ENCODE assay signal across 17 cellular contexts in genomic region chr5:176886336-176887251, GRCh38. TPM values are rescaled to one million over a fixed set of nuclear protein-coding genes. Genes with fewer than 3 reads are reported as not detected.
"Had no signal": no experiment of that assay in that cellular context is flagged by ENCODE, and none has a peak within 500 bp of the region (broad histone marks: within the 10 kb centered on the region; RNA-seq: fewer than 3 reads in every experiment).

No MANE protein-coding gene starts in this region.

- H3K27ac ChIP-seq: epithelial cell of prostate, psoas muscle, thoracic aorta, VCaP had no signal

- H3K36me3 ChIP-seq: thoracic aorta had no signal

- H3K9me3 Mint-ChIP-seq: activated naive CD4-positive, alpha-beta T cell treated with anti-CD3 and anti-CD28 coated beads, Interleukin-2, amount 10 ng/mL, durations not matched to agents 7 days and 5 days; stimulated activated naive CD8-positive, alpha-beta T cell treated with anti-CD3 and anti-CD28 coated beads, Interleukin-15, Interleukin-2, amounts not matched to agents 100 ng/mL and 50 ng/mL, for 24 hours; T-helper 2 cell treated with Interferon-gamma antibody and Interleukin-4, amounts not matched to agents 5 μg/mL and 100 μg/mL, for 36 hours had no signal

- H3K4me3 Mint-ChIP-seq: activated CD8-positive, alpha-beta T cell treated with anti-CD3 and anti-CD28 coated beads, Interleukin-2, amount 10 ng/mL, durations not matched to agents 7 days and 5 days; activated naive CD4-positive, alpha-beta T cell treated with anti-CD3 and anti-CD28 coated beads, Interleukin-2, amount 10 ng/mL, durations not matched to agents 7 days and 5 days; stimulated activated naive CD8-positive, alpha-beta T cell treated with anti-CD3 and anti-CD28 coated beads, Interleukin-15, Interleukin-2, amounts not matched to agents 100 ng/mL and 50 ng/mL, for 24 hours; T-helper 2 cell treated with Interferon-gamma antibody and Interleukin-4, amounts not matched to agents 5 μg/mL and 100 μg/mL, for 36 hours had no signal

- H3K4me3 ChIP-seq: psoas muscle, thoracic aorta had no signal

- H3K27ac Mint-ChIP-seq: activated CD8-positive, alpha-beta T cell treated with anti-CD3 and anti-CD28 coated beads, Interleukin-2, amount 10 ng/mL, durations not matched to agents 7 days and 5 days; activated naive CD4-positive, alpha-beta T cell treated with anti-CD3 and anti-CD28 coated beads, Interleukin-2, amount 10 ng/mL, durations not matched to agents 7 days and 5 days; stimulated activated naive CD8-positive, alpha-beta T cell treated with anti-CD3 and anti-CD28 coated beads, Interleukin-15, Interleukin-2, amounts not matched to agents 100 ng/mL and 50 ng/mL, for 24 hours; T-helper 2 cell treated with Interferon-gamma antibody and Interleukin-4, amounts not matched to agents 5 μg/mL and 100 μg/mL, for 36 hours had no signal

- H3K9me3 ChIP-seq: psoas muscle, thoracic aorta had no signal

- DNase-seq: activated CD4-positive, alpha-beta T cell treated with anti-CD3 and anti-CD28 coated beads for 48 hours; activated CD8-positive, alpha-beta memory T cell treated with anti-CD3 and anti-CD28 coated beads, Interleukin-2, amount 50 U/mL, for 48 hours; activated CD8-positive, alpha-beta T cell treated with anti-CD3 and anti-CD28 coated beads, Interleukin-2, amount 10 ng/mL, durations not matched to agents 7 days and 5 days; activated naive CD4-positive, alpha-beta T cell treated with anti-CD3 and anti-CD28 coated beads, Interleukin-2, amount 10 ng/mL, durations not matched to agents 7 days and 5 days; central memory CD4-positive, alpha-beta T cell; cortex of kidney; effector memory CD4-positive, alpha-beta T cell; hippocampal formation; midbrain; nucleus accumbens; psoas muscle; stimulated activated CD4-positive, alpha-beta T cell treated with anti-CD3 and anti-CD28 coated beads, Interleukin-4, amount 100 ng/mL, for 24 hours had no signal

- H3K4me1 ChIP-seq: psoas muscle had no signal

- H3K36me3 Mint-ChIP-seq: activated naive CD4-positive, alpha-beta T cell treated with anti-CD3 and anti-CD28 coated beads, Interleukin-2, amount 10 ng/mL, durations not matched to agents 7 days and 5 days had no signal

RNA-seq across cellular contexts. Expression of gene HK3, which starts 12.6 kb away (rescaled TPM):
- total RNA-seq: activated CD8-positive, alpha-beta T cell treated with anti-CD3 and anti-CD28 coated beads, Interleukin-2, amount 10 ng/mL, durations not matched to agents 7 days and 5 days had no signal
